ENCODE assay signal across 32 cellular contexts in genomic region chr10:59995862-59996261, GRCh38.
DNase-seq lines count a peak whose midpoint lies in the region; ATAC-seq, FAIRE-seq and TF ChIP-seq lines count a peak whose summit lies in the region.
"Had no signal": no experiment of that assay in that cellular context is flagged by ENCODE, and none has a peak within 500 bp of the region (broad histone marks: within the 10 kb centered on the region; RNA-seq: fewer than 3 reads in every experiment).

No MANE protein-coding gene starts in this region.

- H3K4me1 Mint-ChIP-seq in type B pancreatic cell (ENCODE audit: unreplicated experiment), result peaks cover 34% of the 10 kb centered on the region

- no peaks in the 10 kb centered on the region for H3K79me2 ChIP-seq in keratinocyte (ENCODE audit: control insufficient read depth, insufficient read depth, low read length)
- H3K79me2 ChIP-seq: hepatocyte had no signal

- H3K4me3 ChIP-seq in epithelial cell of esophagus (ENCODE audit: low read length) (no peak overlapping the region), keratinocyte (ENCODE audit: control insufficient read depth in 2 of 3, extremely low read depth in 1 of 3, insufficient read depth in 2 of 3, low read depth in 1 of 3, low read length in 3 of 3) (no peak overlapping the region)
- H3K4me3 ChIP-seq: BLaER1 treated with 17β-estradiol and CSF1 and Interleukin-3, amounts not matched to agents 10 nM and 100 nM; esophagus muscularis mucosa; hepatocyte; neural progenitor cell; right atrium auricular region; testis had no signal

- H3K9me3 ChIP-seq in keratinocyte (ENCODE audit: control insufficient read depth, low read depth, low read length), result no peaks in the 10 kb centered on the region
- H3K9me3 ChIP-seq: esophagus muscularis mucosa, right atrium auricular region, testis had no signal

- H3K9me3 Mint-ChIP-seq in type B pancreatic cell, result peaks cover 9% of the 10 kb centered on the region
- H3K9me3 Mint-ChIP-seq: effector memory CD8-positive, alpha-beta T cell; memory B cell had no signal

- no peaks in the 10 kb centered on the region for H3K27me3 Mint-ChIP-seq in type B pancreatic cell

- H3K9me1 ChIP-seq in keratinocyte (ENCODE audit: control insufficient read depth, extremely low read depth, insufficient read depth, low read length), result no peaks in the 10 kb centered on the region

- TF ChIP-seq CTCF in epithelial cell of esophagus (IDR thresholded peaks at IDR 0.05; ENCODE audit: insufficient read depth, low read depth, low read length, missing control alignments) (no peak), keratinocyte (optimal IDR thresholded peaks at IDR 0.05 in 1 of 3, IDR thresholded peaks at IDR 0.05 in 1 of 3, conservative IDR thresholded peaks at IDR 0.05 in 1 of 3; ENCODE audit: extremely low read depth in 1 of 3, insufficient read depth in 2 of 3, low read length in 3 of 3) (no peak), type B pancreatic cell (conservative IDR thresholded peaks at IDR 0.05) (no peak)

- DNase-seq in DMS79 treated with DMSO at 0.1 percent for 48 hours (lab: John Stamatoyannopoulos, UW) (peak; percentile 40), epithelial cell of esophagus (ENCODE audit: low read depth) (peak; percentile 71), keratinocyte (ENCODE audit: low read depth, low spot score) (no peak), type B pancreatic cell (ENCODE audit: extremely low spot score, unreplicated experiment) (no peak), NCI-H2029 treated with DMSO at 0.1 percent for 48 hours (lab: John Stamatoyannopoulos, UW) (no peak), SK-N-DZ (ENCODE audit: low spot score) (no peak)
- DNase-seq: activated CD4-positive, alpha-beta T cell treated with anti-CD3 and anti-CD28 coated beads for 36 hours; activated CD8-positive, alpha-beta memory T cell treated with anti-CD3 and anti-CD28 coated beads for 24 hours; caudate nucleus; cortex of kidney; effector memory CD8-positive, alpha-beta T cell; GDM1; H9; KBM-7; left colon; NCI-H1092 treated with DMSO at 0.1 percent for 48 hours; NCI-H1930; Right ventricle myocardium superior; stimulated activated CD4-positive, alpha-beta T cell treated with anti-CD3 and anti-CD28 coated beads, Interleukin-1b, Interleukin-23, amount 100 ng/mL, for 48 hours; stimulated activated naive CD8-positive, alpha-beta T cell treated with anti-CD3 and anti-CD28 coated beads, Interleukin-15, Interleukin-2, amounts not matched to agents 100 U/mL and 50 U/mL, for 24 hours; testis had no signal

- no peak overlapping the region for H3K4me3 Mint-ChIP-seq in type B pancreatic cell
- H3K4me3 Mint-ChIP-seq: activated CD4-positive, alpha-beta T cell treated with anti-CD3 and anti-CD28 coated beads for 36 hours; activated naive CD8-positive, alpha-beta T cell; effector memory CD8-positive, alpha-beta T cell; H9; memory B cell; neural progenitor cell; T-helper 2 cell treated with Interferon-gamma antibody and Interleukin-4, amounts not matched to agents 5 μg/mL and 100 μg/mL, for 36 hours had no signal

- no peaks in the 10 kb centered on the region for H3K36me3 ChIP-seq in keratinocyte (ENCODE audit: control insufficient read depth in 2 of 2, extremely low read depth in 1 of 2, insufficient read depth in 2 of 2, low read length in 2 of 2)
- H3K36me3 ChIP-seq: BLaER1 treated with 17β-estradiol and CSF1 and Interleukin-3, amounts not matched to agents 10 nM and 100 nM; esophagus muscularis mucosa; neural progenitor cell; right atrium auricular region had no signal

- H4K20me1 ChIP-seq in keratinocyte (ENCODE audit: control insufficient read depth, extremely low read depth, insufficient read depth, low read length), result no peaks in the 10 kb centered on the region
- H4K20me1 ChIP-seq: BLaER1 treated with 17β-estradiol and CSF1 and Interleukin-3, amounts not matched to agents 10 nM and 100 nM had no signal

- peaks cover 23% of the 10 kb centered on the region for H3K4me1 ChIP-seq in keratinocyte (ENCODE audit: control insufficient read depth, extremely low read depth, insufficient read depth, low read length)
- H3K4me1 ChIP-seq: neural progenitor cell, right atrium auricular region, testis had no signal

- no peaks in the 10 kb centered on the region for H3K36me3 Mint-ChIP-seq in type B pancreatic cell
- H3K36me3 Mint-ChIP-seq: activated naive CD8-positive, alpha-beta T cell; memory B cell; neural progenitor cell had no signal

- H3K4me2 ChIP-seq in keratinocyte (ENCODE audit: control insufficient read depth, extremely low read depth, insufficient read depth, low read depth, low read length), result no peak overlapping the region
- H3K4me2 ChIP-seq: BLaER1 treated with 17β-estradiol and CSF1 and Interleukin-3, amounts not matched to agents 10 nM and 100 nM; hepatocyte; neural progenitor cell had no signal

- H3K9ac ChIP-seq in keratinocyte (ENCODE audit: control insufficient read depth, extremely low read depth, insufficient read depth, low read length), result no peak overlapping the region
- H3K9ac ChIP-seq: BLaER1 treated with 17β-estradiol and CSF1 and Interleukin-3, amounts not matched to agents 10 nM and 100 nM; neural progenitor cell had no signal

- H3K27ac Mint-ChIP-seq in type B pancreatic cell, result peak overlapping the region; percentile 91
- H3K27ac Mint-ChIP-seq: activated CD4-positive, alpha-beta T cell treated with anti-CD3 and anti-CD28 coated beads for 36 hours; activated naive CD8-positive, alpha-beta T cell; effector memory CD8-positive, alpha-beta T cell; memory B cell; neural progenitor cell; T-helper 2 cell treated with Interferon-gamma antibody and Interleukin-4, amounts not matched to agents 5 μg/mL and 100 μg/mL, for 36 hours had no signal

- ATAC-seq in HG02610 (IDR thresholded peaks at IDR 0.05; ENCODE audit: unreplicated experiment), result no peak
- ATAC-seq: activated CD4-positive, alpha-beta T cell treated with anti-CD3 and anti-CD28 coated beads for 36 hours; effector memory CD8-positive, alpha-beta T cell; left colon; Panc1; stimulated activated naive CD8-positive, alpha-beta T cell treated with anti-CD3 and anti-CD28 coated beads, Interleukin-15, Interleukin-2, amounts not matched to agents 100 U/mL and 50 U/mL, for 24 hours had no signal

- H3K27ac ChIP-seq in keratinocyte (ENCODE audit: control insufficient read depth, insufficient read depth, low read length), result no peak overlapping the region
- H3K27ac ChIP-seq: BLaER1 treated with 17β-estradiol and CSF1 and Interleukin-3, amounts not matched to agents 10 nM and 100 nM; esophagus muscularis mucosa; hepatocyte; HL-60; neural progenitor cell; right atrium auricular region; testis had no signal

- dilution Hi-C loops in keratinocyte (cut with MboI; ENCODE audit: extremely low pct_ligation_motif_present, low sequenced_read_pairs), result no loop called here

- H2AFZ ChIP-seq in keratinocyte (ENCODE audit: control insufficient read depth, low read length), result no peak overlapping the region
- H2AFZ ChIP-seq: hepatocyte, neural progenitor cell had no signal

- FAIRE-seq in keratinocyte (lab: Jason Lieb, UNC), result peak; percentile 49

- no peaks in the 10 kb centered on the region for H3K27me3 ChIP-seq in keratinocyte (ENCODE audit: control insufficient read depth, extremely low read depth, insufficient read depth, low read length)
- H3K27me3 ChIP-seq: BLaER1 treated with 17β-estradiol and CSF1 and Interleukin-3, amounts not matched to agents 10 nM and 100 nM; esophagus muscularis mucosa; hepatocyte; neural progenitor cell; right atrium auricular region; testis had no signal

Comparison
In these comparisons a context has a peak if more than half of its experiments do, and no peak if none do; other contexts are left out.
1. DNase-seq: peak in DMS79 treated with DMSO at 0.1 percent for 48 hours (single experiment) and epithelial cell of esophagus (single experiment); none in keratinocyte (single experiment), type B pancreatic cell (single experiment), NCI-H2029 treated with DMSO at 0.1 percent for 48 hours (single experiment) and SK-N-DZ (single experiment).